In genomic region chr18:76380791-76381405, GRCh38 we compare ENCODE assay signal across 10 cellular contexts.
DNase-seq lines count a peak whose midpoint lies in the region; ATAC-seq, FAIRE-seq and TF ChIP-seq lines count a peak whose summit lies in the region.
"Had no signal": no experiment of that assay in that cellular context is flagged by ENCODE, and none has a peak within 500 bp of the region (broad histone marks: within the 10 kb centered on the region; RNA-seq: fewer than 3 reads in every experiment).

No MANE protein-coding gene starts in this region.

- no peak overlapping the region for H3K4me3 Mint-ChIP-seq in effector memory CD8-positive, alpha-beta T cell
- no peak overlapping the region for H3K4me3 Mint-ChIP-seq in neural progenitor cell

- peak; percentile 16 for ATAC-seq in effector memory CD8-positive, alpha-beta T cell (replicated peaks)
- ATAC-seq in gastroesophageal sphincter (no peak), HG03354 (IDR thresholded peaks at IDR 0.05; ENCODE audit: poor library complexity, severe bottlenecking, unreplicated experiment) (no peak)
- ATAC-seq: activated naive CD4-positive, alpha-beta T cell treated with anti-CD3 and anti-CD28 coated beads, Interleukin-2, amount 50 U/mL, for 72 hours had no signal

- H3K27me3 Mint-ChIP-seq in effector memory CD8-positive, alpha-beta T cell, result peaks cover 7 to 10% of the 10 kb centered on the region in 2 donors
- H3K27me3 Mint-ChIP-seq in neural progenitor cell (ENCODE audit: insufficient read depth, low read depth), result peaks cover 14% of the 10 kb centered on the region

- TF ChIP-seq POLR2A in gastroesophageal sphincter (IDR thresholded peaks at IDR 0.05) (no peak), GM12892 (IDR thresholded peaks at IDR 0.05; ENCODE audit: low read depth, low read length) (no peak)

- H2AFZ ChIP-seq in Loucy (ENCODE audit: low read length) (peak overlapping the region; percentile 59; the same call in 1 of the 2 replicates), neural progenitor cell (replicated peaks) (no peak overlapping the region)

- H3K9me3 ChIP-seq in Loucy (ENCODE audit: insufficient read depth, low read depth, low read length) (no peaks in the 10 kb centered on the region), neural progenitor cell (ENCODE audit: low read depth) (no peaks in the 10 kb centered on the region), gastroesophageal sphincter (no peaks in the 10 kb centered on the region)

- WGBS in gastroesophageal sphincter (ENCODE audit: low coverage in 1 of 2), 2 donors, result 79 to 88% methylated on average over 6 to 8 of the region's 26 CpGs

- H3K79me2 ChIP-seq in Loucy (ENCODE audit: insufficient read depth, low read length) (no peaks in the 10 kb centered on the region), neural progenitor cell (ENCODE audit: low read depth) (peaks cover 40% of the 10 kb centered on the region)

- H3K27ac Mint-ChIP-seq in effector memory CD8-positive, alpha-beta T cell, result no peak overlapping the region
- no peak overlapping the region for H3K27ac Mint-ChIP-seq in neural progenitor cell
- H3K27ac Mint-ChIP-seq: activated naive CD4-positive, alpha-beta T cell treated with anti-CD3 and anti-CD28 coated beads, Interleukin-2, amount 50 U/mL, for 72 hours had no signal

- no peaks in the 10 kb centered on the region for H3K9me3 Mint-ChIP-seq in effector memory CD8-positive, alpha-beta T cell
- no peaks in the 10 kb centered on the region for H3K9me3 Mint-ChIP-seq in neural progenitor cell

- no peak for FAIRE-seq in GM12892 (lab: Jason Lieb, UNC)

- H3K36me3 ChIP-seq in GM06990 (ENCODE audit: control insufficient read depth, insufficient read depth, low read length) (peaks cover 13% of the 10 kb centered on the region), Loucy (ENCODE audit: insufficient read depth, low read length) (no peaks in the 10 kb centered on the region), neural progenitor cell (no peaks in the 10 kb centered on the region), gastroesophageal sphincter (peaks cover 0 to 35% of the 10 kb centered on the region in 2 donors)

- H3F3A ChIP-seq in Loucy (ENCODE audit: low read depth) (no peaks in the 10 kb centered on the region), neural progenitor cell (ENCODE audit: low read depth) (peaks cover 3% of the 10 kb centered on the region)

- no peaks in the 10 kb centered on the region for H3K9me2 ChIP-seq in Loucy (replicated peaks; ENCODE audit: low read depth, low read length)

- peaks cover 6% of the 10 kb centered on the region for H3K36me3 Mint-ChIP-seq in effector memory CD8-positive, alpha-beta T cell (ENCODE audit: insufficient read depth)
- H3K36me3 Mint-ChIP-seq in neural progenitor cell, result peaks cover 38% of the 10 kb centered on the region

- TF ChIP-seq EP300 in gastroesophageal sphincter (IDR thresholded peaks at IDR 0.05), result no peak

- peaks cover 2 to 17% of the 10 kb centered on the region in 2 donors for H3K4me1 Mint-ChIP-seq in effector memory CD8-positive, alpha-beta T cell (ENCODE audit: low read depth in 2 of 2)
- H3K4me1 Mint-ChIP-seq in neural progenitor cell, result peaks cover 8% of the 10 kb centered on the region

- no peak overlapping the region for H3K4me3 ChIP-seq in GM06990 (replicated peaks; ENCODE audit: low read depth, low read length)
- peak overlapping the region; percentile 51 for H3K4me3 ChIP-seq in Loucy (ENCODE audit: low read length, poor library complexity, severe bottlenecking)
- no peak overlapping the region for H3K4me3 ChIP-seq in neural progenitor cell
- H3K4me3 ChIP-seq in gastroesophageal sphincter, result no peak overlapping the region

- no peak for DNase-seq in GM06990 (ENCODE audit: extremely low read depth, insufficient read length)
- DNase-seq in effector memory CD8-positive, alpha-beta T cell, result no peak
- peak; percentile 72 for DNase-seq in neural progenitor cell (ENCODE audit: low spot score)
- DNase-seq in GM12892 (ENCODE audit: insufficient read length), result no peak
- no peak for DNase-seq in NCI-H187 treated with DMSO at 0.1 percent for 48 hours (lab: John Stamatoyannopoulos, UW)
- DNase-seq: Right ventricle myocardium superior had no signal

- peak overlapping the region; percentile 54 for H3K4me2 ChIP-seq in Loucy (ENCODE audit: low read depth, low read length, poor library complexity, severe bottlenecking)
- no peak overlapping the region for H3K4me2 ChIP-seq in neural progenitor cell

- TF ChIP-seq CTCF in GM06990 (IDR thresholded peaks at IDR 0.05; ENCODE audit: insufficient read depth, low read length, poor library complexity, severe bottlenecking) (peak; percentile 56), Loucy (conservative IDR thresholded peaks at IDR 0.05; ENCODE audit: low read length) (peak; percentile 90), neural progenitor cell (IDR thresholded peaks at IDR 0.05) (peak; percentile 78), gastroesophageal sphincter (IDR thresholded peaks at IDR 0.05) (peak in 1 of 4 experiments; percentile 52)

- H4K20me1 ChIP-seq in Loucy (ENCODE audit: insufficient read depth, low read length, poor library complexity, severe bottlenecking) (no peaks in the 10 kb centered on the region), neural progenitor cell (ENCODE audit: low read depth) (peaks cover 86% of the 10 kb centered on the region)

- no peaks in the 10 kb centered on the region for H3K27me3 ChIP-seq in GM06990 (replicated peaks; ENCODE audit: control insufficient read depth, insufficient read depth, low read length)
- H3K27me3 ChIP-seq in Loucy (ENCODE audit: insufficient read depth, low read length, poor library complexity, severe bottlenecking), result no peaks in the 10 kb centered on the region
- H3K27me3 ChIP-seq in neural progenitor cell, result no peaks in the 10 kb centered on the region
- H3K27me3 ChIP-seq in gastroesophageal sphincter, result no peaks in the 10 kb centered on the region

- H3K4me1 ChIP-seq in Loucy (ENCODE audit: insufficient read depth, low read length, poor library complexity, severe bottlenecking), result peaks cover 5% of the 10 kb centered on the region
- no peaks in the 10 kb centered on the region for H3K4me1 ChIP-seq in neural progenitor cell
- H3K4me1 ChIP-seq in gastroesophageal sphincter, result peaks cover 0 to 23% (median 0%) of the 10 kb centered on the region in 3 donors

- no peak overlapping the region for H3K9ac ChIP-seq in Loucy (ENCODE audit: low read depth, low read length, poor library complexity, severe bottlenecking)
- no peak overlapping the region for H3K9ac ChIP-seq in neural progenitor cell

- H3K27ac ChIP-seq in neural progenitor cell (no peak overlapping the region), gastroesophageal sphincter (no peak overlapping the region)
